ENCODE assay signal across 18 cellular contexts in the genomic region with DNA sequence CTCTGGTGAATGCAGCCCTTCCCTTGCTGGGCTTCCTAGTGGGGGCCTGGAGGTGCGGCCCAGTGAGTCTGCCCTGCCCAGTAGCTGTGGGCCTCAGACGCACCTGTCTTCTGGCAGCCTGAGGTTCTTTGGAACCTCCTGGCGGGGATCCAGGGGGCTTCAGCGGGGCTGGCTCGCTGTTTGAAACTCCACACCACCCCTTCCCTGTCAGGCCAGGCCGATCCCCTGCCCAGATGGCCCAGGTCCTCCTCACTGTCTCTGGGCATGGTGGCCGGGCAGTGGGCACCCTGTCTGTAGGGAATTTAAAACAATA. TPM values are rescaled to one million over a fixed set of nuclear protein-coding genes. Genes with fewer than 3 reads are reported as not detected.
DNase-seq lines count a peak whose midpoint lies in the region; ATAC-seq and TF ChIP-seq lines count a peak whose summit lies in the region.
"Had no signal": no experiment of that assay in that cellular context is flagged by ENCODE, and none has a peak within 500 bp of the region (broad histone marks: within the 10 kb centered on the region; RNA-seq: fewer than 3 reads in every experiment).

No MANE protein-coding gene starts in this region.

- TF ChIP-seq CTCF in colonic mucosa (IDR thresholded peaks at IDR 0.05): no peak
- TF ChIP-seq CTCF in lower lobe of right lung (IDR thresholded peaks at IDR 0.05): no peak
- no peak for TF ChIP-seq CTCF in stomach (IDR thresholded peaks at IDR 0.05)

- H3K4me3 ChIP-seq in colonic mucosa (no peak overlapping the region), lower lobe of right lung (no peak overlapping the region), stomach (no peak overlapping the region)
- H3K4me3 ChIP-seq: PC-9 had no signal

- no peak overlapping the region for H3K27ac ChIP-seq in colonic mucosa
- no peak overlapping the region for H3K27ac ChIP-seq in lower lobe of right lung
- no peak overlapping the region for H3K27ac ChIP-seq in stomach
- H3K27ac ChIP-seq: KMS-11, PC-9 had no signal

- no peak for TF ChIP-seq EP300 in stomach (IDR thresholded peaks at IDR 0.05)

- H3K36me3 ChIP-seq in colonic mucosa: no peaks in the 10 kb centered on the region
- no peaks in the 10 kb centered on the region for H3K36me3 ChIP-seq in lower lobe of right lung
- no peaks in the 10 kb centered on the region for H3K36me3 ChIP-seq in stomach

- no peaks in the 10 kb centered on the region for H3K9me3 ChIP-seq in colonic mucosa
- no peaks in the 10 kb centered on the region for H3K9me3 ChIP-seq in lower lobe of right lung
- no peaks in the 10 kb centered on the region for H3K9me3 ChIP-seq in stomach

- H3K27me3 ChIP-seq in colonic mucosa (peaks cover 12% of the 10 kb centered on the region), lower lobe of right lung (ENCODE audit: low read depth) (peaks cover 58% of the 10 kb centered on the region), stomach (peaks cover 25 to 97% (median 52%) of the 10 kb centered on the region in 3 donors)

- no peaks in the 10 kb centered on the region for H3K4me1 ChIP-seq in colonic mucosa
- no peaks in the 10 kb centered on the region for H3K4me1 ChIP-seq in lower lobe of right lung
- peaks cover 0 to 9% (median 3%) of the 10 kb centered on the region in 4 donors for H3K4me1 ChIP-seq in stomach

- H3K9ac ChIP-seq in colonic mucosa (ENCODE audit: low read depth in 2 of 2, low read length in 2 of 2): no peak overlapping the region
- H3K9ac ChIP-seq: KMS-11 had no signal

- ATAC-seq in Right ventricle myocardium superior (ENCODE audit: poor library complexity): no peak
- ATAC-seq in left ventricle myocardium superior: no peak
- no peak for ATAC-seq in lower lobe of right lung
- no peak for ATAC-seq in HG03442 (IDR thresholded peaks at IDR 0.05; ENCODE audit: unreplicated experiment)
- ATAC-seq: CD8-positive, alpha-beta T cell; Right ventricle myocardium inferior had no signal

- DNase-seq in Right ventricle myocardium superior (peak; percentile 32), left ventricle myocardium superior (no peak), colonic mucosa (peak; percentile 14), lower lobe of right lung (peak; percentile 28), stomach (peak; percentile 22), SHP77 treated with DMSO at 0.1 percent for 48 hours (lab: John Stamatoyannopoulos, UW) (no peak)
- DNase-seq: GF-D8, GOT3, NCI-H1092 treated with DMSO at 0.1 percent for 48 hours, NCI-H1694 treated with DMSO at 0.1 percent for 48 hours, PC-9 had no signal

- 59 to 77% (median 69%) methylated on average over 4 to 7 of the region's 7 CpGs for WGBS in stomach, 5 donors

- intact Hi-C loops in Right ventricle myocardium superior (cut with DNase I) (no loop called here), left ventricle myocardium superior (cut with micrococcal nuclease) (no loop called here), colonic mucosa (cut with DNase I) (no loop called here), lower lobe of right lung (cut with DNase I) (no loop called here), stomach (cut with DNase I; ENCODE audit: low total_unique reads) (no loop called here)

- no peak for TF ChIP-seq POLR2A in stomach (IDR thresholded peaks at IDR 0.05)

RNA-seq across cellular contexts. Expression of a gene that starts 10.7 kb away (rescaled TPM):
- not detected for total RNA-seq in Right ventricle myocardium superior
- total RNA-seq in left ventricle myocardium superior: not detected
- total RNA-seq in colonic mucosa: not detected
- not detected for total RNA-seq in lower lobe of right lung
- total RNA-seq in stomach: not detected
- not detected for polyA plus RNA-seq in stomach
- total RNA-seq: CD8-positive, alpha-beta T cell; MCF 10A; PC-9; Right ventricle myocardium inferior had no signal
- polyA plus RNA-seq: AG04450, BJ had no signal

Comparison
In these comparisons a context has a peak if more than half of its experiments do, and no peak if none do; other contexts are left out.
1. DNase-seq: peak in Right ventricle myocardium superior (single experiment), colonic mucosa (single experiment), lower lobe of right lung (single experiment) and stomach (single experiment); none in left ventricle myocardium superior (single experiment) and SHP77 treated with DMSO at 0.1 percent for 48 hours (single experiment).